Comparison of ENCODE assay signal across 8 cellular contexts in genomic region chr6:33840064-33840926, GRCh38. TPM values are rescaled to one million over a fixed set of nuclear protein-coding genes. Genes with fewer than 3 reads are reported as not detected.
DNase-seq lines count a peak whose midpoint lies in the region; ATAC-seq and TF ChIP-seq lines count a peak whose summit lies in the region.

No MANE protein-coding gene starts in this region.

- CTCF ChIA-PET in T-cell (lab: Charles Lee) = no interaction called here

- H3K4me3 Mint-ChIP-seq in T-cell = no peak overlapping the region
- no peak overlapping the region for H3K4me3 Mint-ChIP-seq in endothelial cell (ENCODE audit: unreplicated experiment)

- no peaks in the 10 kb centered on the region for H3K36me3 Mint-ChIP-seq in T-cell
- H3K36me3 Mint-ChIP-seq in endothelial cell (ENCODE audit: low read depth, unreplicated experiment) = no peaks in the 10 kb centered on the region

- POLR2A ChIA-PET in T-cell (lab: Charles Lee) = no interaction called here

- TF ChIP-seq CTCF in endothelial cell (IDR thresholded peaks at IDR 0.05; ENCODE audit: unreplicated experiment) = no peak

- peak overlapping the region; percentile 2 to 64 for H3K27ac Mint-ChIP-seq in T-cell
- no peak overlapping the region for H3K27ac Mint-ChIP-seq in endothelial cell (ENCODE audit: unreplicated experiment)

- H3K4me1 Mint-ChIP-seq in T-cell = peaks cover 12 to 15% (median 13%) of the 10 kb centered on the region in 3 donors
- peaks cover 15% of the 10 kb centered on the region for H3K4me1 Mint-ChIP-seq in endothelial cell (ENCODE audit: unreplicated experiment)

- peak; percentile 43 to 89 (median 73) for ATAC-seq in T-cell (replicated peaks in 1 of 4)

- H3K9me3 Mint-ChIP-seq in T-cell (peaks cover 0 to 6% (median 0%) of the 10 kb centered on the region in 3 donors), endothelial cell (ENCODE audit: unreplicated experiment) (no peaks in the 10 kb centered on the region)

- H3K27me3 Mint-ChIP-seq in T-cell = peaks cover 0 to 5% of the 10 kb centered on the region in 2 donors
- H3K27me3 Mint-ChIP-seq in endothelial cell (ENCODE audit: unreplicated experiment) = peaks cover 5% of the 10 kb centered on the region

- DNase-seq in stimulated activated naive CD4-positive, alpha-beta T cell treated with Interleukin-2 at 50 U/mL for 16 hours (lab: John Stamatoyannopoulos, UW) = peak; percentile 40
- DNase-seq in stimulated activated naive CD4-positive, alpha-beta T cell (lab: John Stamatoyannopoulos, UW) = no peak
- DNase-seq in HT-29 (ENCODE audit: low spot score) (peak; percentile 24), T-cell (no peak), cerebellar cortex (ENCODE audit: low spot score) (peak; percentile 58), midbrain (lab: John Stamatoyannopoulos, UW) (peak; percentile 4), NCI-H187 treated with DMSO at 0.1 percent for 48 hours (lab: John Stamatoyannopoulos, UW) (no peak), endothelial cell (ENCODE audit: low spot score) (no peak)

RNA-seq across cellular contexts. Expression of gene MLN, which starts 36.5 kb away (rescaled TPM):
- total RNA-seq in HT-29 (2014; rRNA removed; shearing (Covaris generic)) = not detected in 2 replicates
- total RNA-seq in T-cell (not detected), endothelial cell (ENCODE audit: unreplicated experiment) (not detected)

RNA-seq across cellular contexts. Expression of gene LEMD2, which starts 51.4 kb away (rescaled TPM):
- 42.1 and 50.2 TPM in 2 replicates for total RNA-seq in HT-29 (2014; rRNA removed; shearing (Covaris generic))
- 100 to 1,000 TPM; 115 to 125 (median 118) TPM for total RNA-seq in T-cell
- 105 TPM for total RNA-seq in endothelial cell (ENCODE audit: unreplicated experiment)

Comparison
In these comparisons a context has a peak if more than half of its experiments do, and no peak if none do; other contexts are left out.
1. DNase-seq: peak in stimulated activated naive CD4-positive, alpha-beta T cell treated with Interleukin-2 at 50 U/mL for 16 hours (single experiment), HT-29 (single experiment), cerebellar cortex (single experiment) and midbrain (single experiment); none in stimulated activated naive CD4-positive, alpha-beta T cell (0 of 6), T-cell (0 of 34), NCI-H187 treated with DMSO at 0.1 percent for 48 hours (single experiment) and endothelial cell (single experiment).